20 cellular contexts compared by ENCODE assay signal in the genomic region with DNA sequence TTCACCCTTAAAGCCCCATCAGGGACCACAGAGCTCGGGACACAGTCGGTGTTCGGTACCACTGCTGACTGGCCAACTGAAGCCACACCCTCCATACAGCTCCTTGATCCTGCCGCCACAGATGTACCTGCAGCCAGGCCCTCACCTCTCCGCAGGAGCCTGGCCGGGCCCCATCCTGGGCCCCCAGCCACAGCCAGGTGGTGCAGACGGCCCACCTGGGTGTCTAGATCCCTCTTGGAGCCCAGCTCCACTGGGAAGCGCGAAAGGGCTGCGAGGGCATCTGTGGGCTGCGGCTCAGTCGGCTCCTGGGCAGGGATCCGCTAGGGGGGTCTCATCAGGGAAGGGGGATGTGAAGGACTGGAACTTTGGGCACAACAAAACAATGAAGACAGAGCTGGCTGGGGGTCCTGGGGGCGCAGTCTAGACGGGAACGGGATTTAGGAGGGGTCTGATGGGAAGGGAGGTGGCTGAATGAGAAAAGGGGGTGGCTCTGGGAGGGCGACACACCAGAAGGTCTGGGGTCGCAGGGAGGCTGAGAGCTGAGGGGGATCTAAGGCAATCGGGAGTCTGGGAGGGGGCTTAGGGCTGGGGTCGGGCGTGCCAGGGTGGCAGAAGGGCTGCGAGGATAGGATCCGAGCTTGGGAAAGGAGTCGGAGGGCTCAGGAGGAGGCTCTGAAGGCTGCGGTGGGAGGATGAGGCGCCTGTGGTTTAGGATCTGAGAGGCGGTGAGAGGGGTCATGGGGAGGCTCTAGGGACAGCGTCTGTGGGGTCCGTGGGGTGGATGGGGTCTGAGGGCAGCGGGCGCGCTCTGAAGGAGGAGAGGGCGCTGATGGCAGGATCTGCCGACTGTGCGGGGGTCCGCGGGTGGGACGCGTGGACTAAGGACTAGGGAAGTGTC. TPM values are rescaled to one million over a fixed set of nuclear protein-coding genes. Genes with fewer than 3 reads are reported as not detected.
A peak's percentile ranks its signal among the peaks of the same experiment; 100 is the strongest.
DNase-seq lines count a peak whose midpoint lies in the region; ATAC-seq and TF ChIP-seq lines count a peak whose summit lies in the region.
"Had no signal": no experiment of that assay in that cellular context is flagged by ENCODE, and none has a peak within 500 bp of the region (broad histone marks: within the 10 kb centered on the region; RNA-seq: fewer than 3 reads in every experiment).

No MANE protein-coding gene starts in this region.

- H3K9me3 Mint-ChIP-seq in T-helper 2 cell treated with Interferon-gamma antibody and Interleukin-4, amounts not matched to agents 5 μg/mL and 100 μg/mL, for 36 hours, result no peaks in the 10 kb centered on the region
- H3K9me3 Mint-ChIP-seq: mesothelial cell of epicardium; stimulated activated memory B cell treated with anti-CD40 and anti-IgM and Interleukin-4, amounts not matched to agents 10 μg/mL and 1 μg/mL and 100 μg/mL, for 72 hours had no signal

- H3K4me3 ChIP-seq in iPS DF 6.9 (ENCODE audit: low read length) (peak overlapping the region; percentile 24; the same call in 1 of the 2 replicates), smooth muscle cell (peak overlapping the region; percentile 29)
- H3K4me3 ChIP-seq: thyroid gland had no signal

- H3K79me2 ChIP-seq in smooth muscle cell (ENCODE audit: low read depth), result no peaks in the 10 kb centered on the region

- no peaks in the 10 kb centered on the region for H3K4me1 Mint-ChIP-seq in T-helper 2 cell treated with Interferon-gamma antibody and Interleukin-4, amounts not matched to agents 5 μg/mL and 100 μg/mL, for 36 hours (ENCODE audit: low read depth)
- H3K4me1 Mint-ChIP-seq: mesothelial cell of epicardium; stimulated activated memory B cell treated with anti-CD40 and anti-IgM and Interleukin-4, amounts not matched to agents 10 μg/mL and 1 μg/mL and 100 μg/mL, for 72 hours had no signal

- peaks cover 2% of the 10 kb centered on the region; the same call in 1 of the 2 replicates for H3K4me1 ChIP-seq in iPS DF 6.9 (ENCODE audit: control insufficient read depth, insufficient read depth, low read length)
- peaks cover 4% of the 10 kb centered on the region for H3K4me1 ChIP-seq in smooth muscle cell (ENCODE audit: low read depth)
- H3K4me1 ChIP-seq: thyroid gland had no signal

- H3K36me3 ChIP-seq in iPS DF 6.9 (ENCODE audit: control insufficient read depth, insufficient read depth, low read length) (no peaks in the 10 kb centered on the region), smooth muscle cell (ENCODE audit: low read depth) (no peaks in the 10 kb centered on the region)
- H3K36me3 ChIP-seq: thyroid gland had no signal

- H3K36me3 Mint-ChIP-seq in T-helper 2 cell treated with Interferon-gamma antibody and Interleukin-4, amounts not matched to agents 5 μg/mL and 100 μg/mL, for 36 hours (ENCODE audit: low read depth), result no peaks in the 10 kb centered on the region
- H3K36me3 Mint-ChIP-seq: mesothelial cell of epicardium; stimulated activated memory B cell treated with anti-CD40 and anti-IgM and Interleukin-4, amounts not matched to agents 10 μg/mL and 1 μg/mL and 100 μg/mL, for 72 hours had no signal

- H3F3A ChIP-seq in smooth muscle cell (ENCODE audit: low read depth), result no peaks in the 10 kb centered on the region

- DNase-seq in T-helper 2 cell treated with Interferon-gamma antibody and Interleukin-4, amounts not matched to agents 5 μg/mL and 100 μg/mL, for 36 hours (ENCODE audit: low spot score), result no peak
- DNase-seq in T-helper 2 cell (no peak), iPS DF 6.9 (ENCODE audit: low read depth, low spot score) (no peak), smooth muscle cell (lab: John Stamatoyannopoulos, UW; ENCODE audit: unreplicated experiment) (no peak), GDM1 (lab: John Stamatoyannopoulos, UW) (no peak)
- DNase-seq: activated CD4-positive, alpha-beta T cell treated with anti-CD3 and anti-CD28 coated beads, Interleukin-2, amount 50 U/mL, for 1 hour; aorta; HCEC 1CT; Karpas-422; left cardiac atrium; NCI-H1092; NCI-H2081; thyroid gland had no signal

- H3K4me2 ChIP-seq in smooth muscle cell, result peak overlapping the region; percentile 73

- ATAC-seq in activated CD4-positive, CD25-positive, alpha-beta regulatory T cell treated with anti-CD3 and anti-CD28 coated beads, Interleukin-2, amount 50 U/mL, for 24 hours, result no peak
- ATAC-seq: stimulated activated memory B cell treated with anti-CD40 and anti-IgM and Interleukin-4, amounts not matched to agents 10 μg/mL and 1 μg/mL and 100 μg/mL, for 72 hours had no signal

- H3K27me3 ChIP-seq in iPS DF 6.9 (ENCODE audit: control insufficient read depth, insufficient read depth, low read length), result peaks cover 2% of the 10 kb centered on the region; the same call in 1 of the 2 replicates
- H3K27me3 ChIP-seq in smooth muscle cell (ENCODE audit: low read depth), result peaks cover 23% of the 10 kb centered on the region

- H3K4me3 Mint-ChIP-seq in T-helper 2 cell treated with Interferon-gamma antibody and Interleukin-4, amounts not matched to agents 5 μg/mL and 100 μg/mL, for 36 hours, result peak overlapping the region; percentile 6
- H3K4me3 Mint-ChIP-seq: mesothelial cell of epicardium; stimulated activated memory B cell treated with anti-CD40 and anti-IgM and Interleukin-4, amounts not matched to agents 10 μg/mL and 1 μg/mL and 100 μg/mL, for 72 hours had no signal

- no peak for TF ChIP-seq CTCF in smooth muscle cell (IDR thresholded peaks at IDR 0.05; ENCODE audit: borderline replicate concordance, insufficient read depth, poor library complexity, severe bottlenecking)

- H3K9ac ChIP-seq in smooth muscle cell (ENCODE audit: low read depth), result no peak overlapping the region

- no CpG with 5 or more reads among the region's 39 CpGs for WGBS in iPS DF 6.9 (ENCODE audit: insufficient coverage, insufficient read length)
- WGBS in smooth muscle cell (ENCODE audit: low lambda C conversion rate), result 45% methylated on average over 23 of the region's 39 CpGs

- H3K9me3 ChIP-seq in iPS DF 6.9 (ENCODE audit: control insufficient read depth, insufficient read depth, low read length), result no peaks in the 10 kb centered on the region
- H3K9me3 ChIP-seq in smooth muscle cell (replicated peaks; ENCODE audit: low read depth), result no peaks in the 10 kb centered on the region
- H3K9me3 ChIP-seq: thyroid gland had no signal

- H2AFZ ChIP-seq in smooth muscle cell (ENCODE audit: low read depth), result no peak overlapping the region

- no peak overlapping the region for H3K27ac Mint-ChIP-seq in T-helper 2 cell treated with Interferon-gamma antibody and Interleukin-4, amounts not matched to agents 5 μg/mL and 100 μg/mL, for 36 hours
- H3K27ac Mint-ChIP-seq: mesothelial cell of epicardium; stimulated activated memory B cell treated with anti-CD40 and anti-IgM and Interleukin-4, amounts not matched to agents 10 μg/mL and 1 μg/mL and 100 μg/mL, for 72 hours had no signal

- peaks cover 28% of the 10 kb centered on the region for H3K27me3 Mint-ChIP-seq in T-helper 2 cell treated with Interferon-gamma antibody and Interleukin-4, amounts not matched to agents 5 μg/mL and 100 μg/mL, for 36 hours (ENCODE audit: low read depth)

- H3K27ac ChIP-seq in iPS DF 6.9 (ENCODE audit: low read length) (no peak overlapping the region), smooth muscle cell (ENCODE audit: low read depth) (no peak overlapping the region)
- H3K27ac ChIP-seq: 22Rv1, C4-2B, thyroid gland had no signal

- H4K20me1 ChIP-seq in smooth muscle cell (ENCODE audit: low read depth), result no peaks in the 10 kb centered on the region

RNA-seq across cellular contexts. Expression of gene PRODH2, which starts 15.8 kb away (rescaled TPM):
- total RNA-seq in smooth muscle cell, result not detected in 2 replicates
- polyA plus RNA-seq in smooth muscle cell, result not detected in 2 replicates
- total RNA-seq: aorta, chondrocyte, left cardiac atrium, mesothelial cell of epicardium, NCI-H460, thyroid gland had no signal
- polyA plus RNA-seq: aorta had no signal

RNA-seq across cellular contexts. Expression of gene ARHGAP33, which starts 21.5 kb away (rescaled TPM):
- 5.3 and 8.2 TPM in 2 replicates for total RNA-seq in smooth muscle cell
- polyA plus RNA-seq in smooth muscle cell, result 5.7 and 14.0 TPM in 2 replicates

RNA-seq across cellular contexts. Expression of gene PROSER3, which starts 38.9 kb away (rescaled TPM):
- total RNA-seq in smooth muscle cell, result 6.1 and 13.7 TPM in 2 replicates
- 24.8 and 32.3 TPM in 2 replicates for polyA plus RNA-seq in smooth muscle cell

RNA-seq across cellular contexts. Expression of gene HSPB6, which starts 40.1 kb away (rescaled TPM):
- total RNA-seq in smooth muscle cell, result 19.1 and 20.6 TPM in 2 replicates
- 173 and 254 TPM in 2 replicates for polyA plus RNA-seq in smooth muscle cell

RNA-seq across cellular contexts. Expression of gene LIN37, which starts 48.5 kb away (rescaled TPM):
- 17.8 and 20.3 TPM in 2 replicates for total RNA-seq in smooth muscle cell
- polyA plus RNA-seq in smooth muscle cell, result 16.4 and 24.2 TPM in 2 replicates
